Comparison of ENCODE assay signal across 8 cellular contexts in the genomic region with DNA sequence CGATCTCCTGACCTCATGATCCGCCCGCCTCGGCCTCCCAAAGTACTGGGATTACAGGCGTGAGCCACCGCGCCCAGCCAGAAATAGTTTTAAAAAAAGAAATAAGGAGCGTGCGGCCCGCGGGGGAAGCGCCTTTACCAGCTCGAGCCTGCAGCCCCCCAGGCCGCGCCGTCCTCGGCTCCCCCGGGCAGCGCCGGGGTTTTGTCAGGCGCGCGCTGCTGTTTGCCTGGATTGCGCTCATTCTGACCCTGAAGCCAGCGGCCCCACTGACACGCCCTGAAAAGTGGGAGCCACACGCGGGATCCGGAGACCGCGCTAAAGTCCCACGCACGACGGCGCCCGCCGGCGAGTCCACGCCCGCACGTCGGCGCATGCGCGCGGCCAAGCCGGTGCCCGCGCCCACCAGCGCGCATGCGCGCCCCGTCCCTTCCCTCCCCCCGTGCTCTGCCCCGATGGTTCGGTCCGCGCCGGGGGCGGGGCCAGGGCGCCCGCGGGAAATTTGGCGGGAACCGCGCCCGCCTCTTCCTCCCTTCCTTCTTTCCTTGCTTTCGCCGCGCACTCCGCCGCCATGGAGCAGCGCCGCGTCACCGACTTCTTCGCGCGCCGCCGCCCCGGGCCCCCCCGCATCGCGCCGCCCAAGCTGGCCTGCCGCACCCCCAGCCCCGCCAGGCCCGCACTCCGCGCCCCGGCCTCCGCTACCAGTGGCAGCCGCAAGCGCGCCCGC. TPM values are rescaled to one million over a fixed set of nuclear protein-coding genes. Genes with fewer than 3 reads are reported as not detected.
DNase-seq lines count a peak whose midpoint lies in the region; ATAC-seq and TF ChIP-seq lines count a peak whose summit lies in the region.

A gene (plus strand): TSS at position 526 of the 724 bp plus-strand sequence. CDS start 43 bp downstream, at position 569.

- peaks cover 7 to 9% of the 10 kb centered on the region in 2 donors for H3K4me1 ChIP-seq in breast epithelium
- H3K4me1 ChIP-seq in smooth muscle cell (ENCODE audit: low read depth): peaks cover 10% of the 10 kb centered on the region

- H3K4me3 ChIP-seq in WI38 (ENCODE audit: low read depth, low read length) (peak within 1 kb of the TSS; percentile 70), breast epithelium (peak within 1 kb of the TSS; percentile 52 to 77 (median 72)), smooth muscle cell (peak within 1 kb of the TSS; percentile 69)

- H3K36me3 ChIP-seq in breast epithelium: no peaks in the 10 kb centered on the region
- H3K36me3 ChIP-seq in smooth muscle cell (ENCODE audit: low read depth): no peaks in the 10 kb centered on the region

- WGBS in smooth muscle cell (ENCODE audit: low lambda C conversion rate): 1% methylated on average over 44 of the region's 98 CpGs

- H2AFZ ChIP-seq in smooth muscle cell (ENCODE audit: low read depth): peak within 1 kb of the TSS; percentile 77

- intact Hi-C loops in breast epithelium (cut with DNase I; ENCODE audit: low total_unique reads): no loop called here

- peak; percentile 42 for TF ChIP-seq POLR2A in GM10847 (IDR thresholded peaks at IDR 0.05; ENCODE audit: extremely low read depth, insufficient read length)
- no peak for TF ChIP-seq POLR2A in breast epithelium (IDR thresholded peaks at IDR 0.05)

- no peaks in the 10 kb centered on the region for H3K79me2 ChIP-seq in smooth muscle cell (ENCODE audit: low read depth)

- DNase-seq in NCI-H2107 treated with DMSO at 0.1 percent for 48 hours (lab: John Stamatoyannopoulos, UW; ENCODE audit: unreplicated experiment) (peak; percentile 29), breast epithelium (ENCODE audit: low spot score in 2 of 2) (peak; percentile 65 to 82), iPS-NIHi7 (ENCODE audit: extremely low spot score) (peak; percentile 97), smooth muscle cell (lab: John Stamatoyannopoulos, UW; ENCODE audit: unreplicated experiment) (peak; percentile 58)

- H3K9ac ChIP-seq in smooth muscle cell (ENCODE audit: low read depth): peak within 1 kb of the TSS; percentile 28

- H3K4me2 ChIP-seq in smooth muscle cell: peak within 1 kb of the TSS; percentile 88

- no peaks in the 10 kb centered on the region for H3K9me3 ChIP-seq in breast epithelium
- no peaks in the 10 kb centered on the region for H3K9me3 ChIP-seq in smooth muscle cell (replicated peaks; ENCODE audit: low read depth)

- no peaks in the 10 kb centered on the region for H4K20me1 ChIP-seq in smooth muscle cell (ENCODE audit: low read depth)

- peaks cover 2% of the 10 kb centered on the region for H3F3A ChIP-seq in smooth muscle cell (ENCODE audit: low read depth)

- peak; percentile 71 for ATAC-seq in HG02759 (IDR thresholded peaks at IDR 0.05; ENCODE audit: unreplicated experiment)
- no peak for ATAC-seq in HG02884 (IDR thresholded peaks at IDR 0.05; ENCODE audit: unreplicated experiment)

- TF ChIP-seq CTCF in WI38 (IDR thresholded peaks at IDR 0.05; ENCODE audit: low read depth, low read length) (no peak), breast epithelium (IDR thresholded peaks at IDR 0.05) (no peak), smooth muscle cell (IDR thresholded peaks at IDR 0.05; ENCODE audit: borderline replicate concordance, insufficient read depth, poor library complexity, severe bottlenecking) (no peak)

- H3K27ac ChIP-seq in breast epithelium: peak within 1 kb of the TSS; percentile 10 to 13
- H3K27ac ChIP-seq in smooth muscle cell (ENCODE audit: low read depth): peak within 1 kb of the TSS; percentile 54

- H3K27me3 ChIP-seq in breast epithelium (no peaks in the 10 kb centered on the region), smooth muscle cell (ENCODE audit: low read depth) (no peaks in the 10 kb centered on the region)

RNA-seq across cellular contexts. Expression of the gene that starts here (rescaled TPM):
- total RNA-seq in breast epithelium (1 to 10 TPM; 1.3 to 3.3 (median 3.2) TPM), smooth muscle cell (2.1 and 5.3 TPM in 2 replicates)
- polyA plus RNA-seq in smooth muscle cell: 9.0 and 13.3 TPM in 2 replicates

Comparison
In these comparisons a context has a peak if more than half of its experiments do, and no peak if none do; other contexts are left out.
1. DNase-seq: peak in every context shown above with its lines; median percentile 97 in iPS-NIHi7; 74 in breast epithelium; 58 in smooth muscle cell; 29 in NCI-H2107 treated with DMSO at 0.1 percent for 48 hours.